Comparison of ENCODE assay signal across 19 cellular contexts in genomic region chr1:24992761-24993211, GRCh38.
A peak's percentile ranks its signal among the peaks of the same experiment; 100 is the strongest.
DNase-seq lines count a peak whose midpoint lies in the region; ATAC-seq and TF ChIP-seq lines count a peak whose summit lies in the region.
"Had no signal": no experiment of that assay in that cellular context is flagged by ENCODE, and none has a peak within 500 bp of the region (broad histone marks: within the 10 kb centered on the region; RNA-seq: fewer than 3 reads in every experiment).

No MANE protein-coding gene starts in this region.

- no peaks in the 10 kb centered on the region for H3K36me3 ChIP-seq in ascending aorta
- H3K36me3 ChIP-seq: neutrophil had no signal

- peak overlapping the region; percentile 6 for H3K27ac Mint-ChIP-seq in activated B cell treated with CpG ODN at 0.5 μM for 24 hours
- peak overlapping the region; percentile 88 to 99 for H3K27ac Mint-ChIP-seq in effector memory CD8-positive, alpha-beta T cell
- H3K27ac Mint-ChIP-seq in stimulated activated naive B cell treated with anti-CD40 and anti-IgM and Interleukin-4, amounts not matched to agents 10 μg/mL and 1 μg/mL and 100 μg/mL, for 72 hours: peak overlapping the region; percentile 60

- no peak overlapping the region for H3K4me3 ChIP-seq in ascending aorta
- H3K4me3 ChIP-seq: SK-N-MC had no signal

- H3K4me1 Mint-ChIP-seq in activated T-cell treated with anti-CD3 and anti-CD28 coated beads, Interleukin-2, amount 50 U/mL, for 4 hours (ENCODE audit: low read depth): peaks cover 96% of the 10 kb centered on the region
- peaks cover 45% of the 10 kb centered on the region for H3K4me1 Mint-ChIP-seq in activated B cell treated with CpG ODN at 0.5 μM for 24 hours
- peaks cover 85 to 92% of the 10 kb centered on the region in 2 donors for H3K4me1 Mint-ChIP-seq in effector memory CD8-positive, alpha-beta T cell (ENCODE audit: low read depth in 2 of 2)
- H3K4me1 Mint-ChIP-seq in stimulated activated naive B cell treated with anti-CD40 and anti-IgM and Interleukin-4, amounts not matched to agents 10 μg/mL and 1 μg/mL and 100 μg/mL, for 72 hours: peaks cover 52 to 75% of the 10 kb centered on the region in 2 donors

- H3K9me3 ChIP-seq in ascending aorta: no peaks in the 10 kb centered on the region
- H3K9me3 ChIP-seq: Caco-2, neutrophil had no signal

- H3K27me3 ChIP-seq in ascending aorta: no peaks in the 10 kb centered on the region

- CTCF ChIA-PET in activated B cell treated with CpG ODN at 0.5 μM for 24 hours (lab: Charles Lee): interaction anchor here (1.5 kb wide), 1 partner anchor 39 kb away, joined by 3 read pairs; no protein-coding TSS in a partner anchor

- intact Hi-C loops in activated B cell treated with CpG ODN at 0.5 μM for 24 hours (cut with micrococcal nuclease): no loop called here
- intact Hi-C loops in ascending aorta (cut with DNase I): no loop called here

- peak overlapping the region; percentile 64 for H3K4me3 Mint-ChIP-seq in activated T-cell treated with anti-CD3 and anti-CD28 coated beads, Interleukin-2, amount 50 U/mL, for 4 hours
- H3K4me3 Mint-ChIP-seq in activated B cell treated with CpG ODN at 0.5 μM for 24 hours: no peak overlapping the region
- peak overlapping the region; percentile 72 to 98 for H3K4me3 Mint-ChIP-seq in effector memory CD8-positive, alpha-beta T cell
- peak overlapping the region; percentile 26 to 57 for H3K4me3 Mint-ChIP-seq in stimulated activated naive B cell treated with anti-CD40 and anti-IgM and Interleukin-4, amounts not matched to agents 10 μg/mL and 1 μg/mL and 100 μg/mL, for 72 hours

- H3K27ac ChIP-seq in caudate nucleus (ENCODE audit: low read depth, low read length): no peak overlapping the region
- no peak overlapping the region for H3K27ac ChIP-seq in ascending aorta
- H3K27ac ChIP-seq: neutrophil, SK-N-MC had no signal

- no peak for TF ChIP-seq CTCF in activated B cell treated with CpG ODN at 0.5 μM for 24 hours (IDR thresholded peaks at IDR 0.05)
- TF ChIP-seq CTCF in ascending aorta (IDR thresholded peaks at IDR 0.05): no peak

- peaks cover 4% of the 10 kb centered on the region for H3K36me3 Mint-ChIP-seq in activated T-cell treated with anti-CD3 and anti-CD28 coated beads, Interleukin-2, amount 50 U/mL, for 4 hours (ENCODE audit: insufficient read depth)
- no peaks in the 10 kb centered on the region for H3K36me3 Mint-ChIP-seq in activated B cell treated with CpG ODN at 0.5 μM for 24 hours (ENCODE audit: low read depth)
- peaks cover 16% of the 10 kb centered on the region for H3K36me3 Mint-ChIP-seq in effector memory CD8-positive, alpha-beta T cell (ENCODE audit: insufficient read depth)
- H3K36me3 Mint-ChIP-seq in stimulated activated naive B cell treated with anti-CD40 and anti-IgM and Interleukin-4, amounts not matched to agents 10 μg/mL and 1 μg/mL and 100 μg/mL, for 72 hours: peaks cover 6 to 15% of the 10 kb centered on the region in 2 donors

- no peaks in the 10 kb centered on the region for H3K4me1 ChIP-seq in ascending aorta
- H3K4me1 ChIP-seq: Caco-2 had no signal

- H3K27me3 Mint-ChIP-seq in activated T-cell treated with anti-CD3 and anti-CD28 coated beads, Interleukin-2, amount 50 U/mL, for 4 hours (ENCODE audit: low read depth): no peaks in the 10 kb centered on the region
- H3K27me3 Mint-ChIP-seq in activated B cell treated with CpG ODN at 0.5 μM for 24 hours: no peaks in the 10 kb centered on the region
- H3K27me3 Mint-ChIP-seq in effector memory CD8-positive, alpha-beta T cell: no peaks in the 10 kb centered on the region
- peaks cover 0 to 8% of the 10 kb centered on the region in 2 donors for H3K27me3 Mint-ChIP-seq in stimulated activated naive B cell treated with anti-CD40 and anti-IgM and Interleukin-4, amounts not matched to agents 10 μg/mL and 1 μg/mL and 100 μg/mL, for 72 hours

- POLR2A ChIA-PET in activated B cell treated with CpG ODN at 0.5 μM for 24 hours (lab: Charles Lee): interaction anchor here (1.3 to 1.5 kb wide), 2 partner anchors 19 to 63 kb away, joined by 3 to 4 read pairs; partner anchors contain the start of gene RUNX3

- peaks cover 9% of the 10 kb centered on the region for H3K9me3 Mint-ChIP-seq in activated T-cell treated with anti-CD3 and anti-CD28 coated beads, Interleukin-2, amount 50 U/mL, for 4 hours
- H3K9me3 Mint-ChIP-seq in activated B cell treated with CpG ODN at 0.5 μM for 24 hours: peaks cover 4% of the 10 kb centered on the region
- peaks cover 8 to 11% of the 10 kb centered on the region in 2 donors for H3K9me3 Mint-ChIP-seq in effector memory CD8-positive, alpha-beta T cell
- peaks cover 14 to 16% of the 10 kb centered on the region in 2 donors for H3K9me3 Mint-ChIP-seq in stimulated activated naive B cell treated with anti-CD40 and anti-IgM and Interleukin-4, amounts not matched to agents 10 μg/mL and 1 μg/mL and 100 μg/mL, for 72 hours

- ATAC-seq in activated T-cell treated with anti-CD3 and anti-CD28 coated beads, Interleukin-2, amount 50 U/mL, for 4 hours: peak; percentile 25 to 35
- no peak for ATAC-seq in activated B cell treated with CpG ODN at 0.5 μM for 24 hours (ENCODE audit: low read depth)
- ATAC-seq in effector memory CD8-positive, alpha-beta T cell (replicated peaks): peak; percentile 70
- ATAC-seq in stimulated activated naive B cell treated with anti-CD40 and anti-IgM and Interleukin-4, amounts not matched to agents 10 μg/mL and 1 μg/mL and 100 μg/mL, for 72 hours (replicated peaks): no peak
- no peak for ATAC-seq in HG02642 (IDR thresholded peaks at IDR 0.05; ENCODE audit: poor library complexity, unreplicated experiment)
- ATAC-seq: esophagus mucosa, PC-3, sciatic nerve had no signal

- no peak for DNase-seq in activated T-cell treated with anti-CD3 and anti-CD28 coated beads, Interleukin-2, amount 50 U/mL, for 4 hours
- no peak for DNase-seq in activated T-cell treated with anti-CD3 and anti-CD28 coated beads for 4 hours
- no peak for DNase-seq in activated B cell treated with CpG ODN at 0.5 μM for 24 hours
- DNase-seq in effector memory CD8-positive, alpha-beta T cell: no peak
- DNase-seq in stimulated activated naive B cell treated with anti-CD40 and anti-IgM and Interleukin-4, amounts not matched to agents 10 μg/mL and 1 μg/mL and 100 μg/mL, for 72 hours: no peak
- no peak for DNase-seq in caudate nucleus (lab: John Stamatoyannopoulos, UW)
- no peak for DNase-seq in ascending aorta (ENCODE audit: low spot score in 2 of 2)
- DNase-seq: anterior cingulate cortex, Caco-2, cortex of kidney, mesendoderm, NCI-H1930, NCI-H526, PC-3 had no signal

Comparison
In these comparisons a context has a peak if more than half of its experiments do, and no peak if none do; other contexts are left out.
1. ATAC-seq: peak in activated T-cell treated with anti-CD3 and anti-CD28 coated beads, Interleukin-2, amount 50 U/mL, for 4 hours (2 of 2) and effector memory CD8-positive, alpha-beta T cell (single experiment); none in activated B cell treated with CpG ODN at 0.5 μM for 24 hours (single experiment), stimulated activated naive B cell treated with anti-CD40 and anti-IgM and Interleukin-4, amounts not matched to agents 10 μg/mL and 1 μg/mL and 100 μg/mL, for 72 hours (0 of 2) and HG02642 (single experiment).
2. H3K27ac Mint-ChIP-seq: peak in every context shown above with its lines; median percentile 94 in effector memory CD8-positive, alpha-beta T cell; 60 in stimulated activated naive B cell treated with anti-CD40 and anti-IgM and Interleukin-4, amounts not matched to agents 10 μg/mL and 1 μg/mL and 100 μg/mL, for 72 hours; 6 in activated B cell treated with CpG ODN at 0.5 μM for 24 hours.